In genomic region chr6:142326539-142326938, GRCh38 we compare ENCODE assay signal across 19 cellular contexts. TPM values are rescaled to one million over a fixed set of nuclear protein-coding genes. Genes with fewer than 3 reads are reported as not detected.
DNase-seq lines count a peak whose midpoint lies in the region; ATAC-seq, FAIRE-seq and TF ChIP-seq lines count a peak whose summit lies in the region.
"Had no signal": no experiment of that assay in that cellular context is flagged by ENCODE, and none has a peak within 500 bp of the region (broad histone marks: within the 10 kb centered on the region; RNA-seq: fewer than 3 reads in every experiment).

No MANE protein-coding gene starts in this region.

- TF ChIP-seq POLR2A in HepG2 (IDR thresholded peaks at IDR 0.05; ENCODE audit: insufficient read depth in 1 of 2, low read depth in 2 of 2, low read length in 2 of 2) (no peak), right lobe of liver (IDR thresholded peaks at IDR 0.05) (no peak)

- H3K27ac ChIP-seq in HepG2 (ENCODE audit: extremely low read length, insufficient read depth, low read length) = no peak overlapping the region
- no peak overlapping the region for H3K27ac ChIP-seq in right lobe of liver
- H3K27ac ChIP-seq: 22Rv1 had no signal

- no peak overlapping the region for H2AFZ ChIP-seq in HepG2 (ENCODE audit: low read length)

- peaks cover 94% of the 10 kb centered on the region for H3K79me2 ChIP-seq in HepG2 (ENCODE audit: insufficient read depth, low read length)

- TF ChIP-seq EP300 in HepG2 (IDR thresholded peaks at IDR 0.05; ENCODE audit: low read depth in 2 of 2, low read length in 2 of 2) (no peak), HepG2 (CRISPR knock-in tag; IDR thresholded peaks at IDR 0.05; ENCODE audit: borderline replicate concordance) (no peak)

- intact Hi-C loops in HepG2 (cut with micrococcal nuclease; ENCODE audit: unreplicated experiment) = no loop called here
- intact Hi-C loops in right lobe of liver (cut with DNase I) = no loop called here
- intact Hi-C loops in left ventricle myocardium superior (cut with micrococcal nuclease) = no loop called here

- H3K27me3 ChIP-seq in HepG2 (ENCODE audit: control insufficient read depth in 1 of 2, insufficient read depth in 2 of 2, low read length in 2 of 2) = no peaks in the 10 kb centered on the region
- no peaks in the 10 kb centered on the region for H3K27me3 ChIP-seq in right lobe of liver
- no peaks in the 10 kb centered on the region for H3K27me3 ChIP-seq in kidney epithelial cell (ENCODE audit: control insufficient read depth, insufficient read depth, low read length)

- H3K36me3 ChIP-seq in HepG2 (replicated peaks in 1 of 2; ENCODE audit: control insufficient read depth in 1 of 2, insufficient read depth in 2 of 2, low read length in 2 of 2) (peaks cover 4 to 24% of the 10 kb centered on the region in 2 experiments; a peak in 2 of 5 replicates), right lobe of liver (no peaks in the 10 kb centered on the region), kidney epithelial cell (ENCODE audit: control insufficient read depth, insufficient read depth, low read length) (no peaks in the 10 kb centered on the region)

- H3K4me3 ChIP-seq in HepG2 (replicated peaks in 1 of 3; ENCODE audit: insufficient read depth in 1 of 3, low read depth in 2 of 3, low read length in 3 of 3) = no peak overlapping the region
- no peak overlapping the region for H3K4me3 ChIP-seq in right lobe of liver
- no peak overlapping the region for H3K4me3 ChIP-seq in kidney epithelial cell (ENCODE audit: low read depth, low read length)

- H3K9me3 ChIP-seq in HepG2 (ENCODE audit: low read length) = no peaks in the 10 kb centered on the region
- no peaks in the 10 kb centered on the region for H3K9me3 ChIP-seq in right lobe of liver

- CTCF ChIA-PET in HepG2 (lab: Yijun Ruan, JAX; ENCODE audit: low intra/inter-chr PET ratio, low total read pairs) = no interaction called here

- WGBS in HepG2 (ENCODE audit: low lambda C conversion rate) = 98% methylated on average over 1 of the region's 1 CpG
- WGBS in right lobe of liver (ENCODE audit: insufficient coverage, low coverage, low lambda C conversion rate, missing lambda C conversion rate) = 67% methylated on average over 1 of the region's 1 CpG

- POLR2A ChIA-PET in HepG2 (lab: Yijun Ruan, JAX) = interaction anchor here (1.2 kb wide), 1 partner anchor 41 kb away, joined by 3 read pairs; no protein-coding TSS in a partner anchor

- ATAC-seq in HepG2 = no peak
- no peak for ATAC-seq in right lobe of liver
- no peak for ATAC-seq in left ventricle myocardium superior
- ATAC-seq: Right ventricle myocardium inferior had no signal

- DNase-seq in HepG2 (ENCODE audit: low spot score) = no peak
- no peak for DNase-seq in right lobe of liver
- DNase-seq in amniotic epithelial cell (ENCODE audit: low read depth) = peak; percentile 66
- peak; percentile 47 for DNase-seq in kidney epithelial cell (ENCODE audit: low read depth)
- no peak for DNase-seq in H4 (ENCODE audit: low spot score)
- DNase-seq in left ventricle myocardium superior = no peak
- DNase-seq in midbrain (lab: John Stamatoyannopoulos, UW) = no peak
- no peak for DNase-seq in NCI-H1105 treated with DMSO at 0.1 percent for 48 hours (lab: John Stamatoyannopoulos, UW)
- DNase-seq: DMS 273 treated with DMSO at 0.1 percent for 48 hours; DND-41; GDM1; KBM-7; NCI-H1694 treated with DMSO at 0.1 percent for 48 hours; NCI-H446; NCI-H69; NK-92 treated with Interleukin-12 subunit alpha and Interleukin-12 subunit beta, amount 100 ng/mL, for 24 hours had no signal

- TF ChIP-seq CTCF in HepG2 (CRISPR knock-in tag; IDR thresholded peaks at IDR 0.05) (no peak), right lobe of liver (IDR thresholded peaks at IDR 0.05) (no peak), kidney epithelial cell (IDR thresholded peaks at IDR 0.05; ENCODE audit: insufficient read depth, low read length, poor library complexity, severe bottlenecking) (no peak)

- peaks cover 90% of the 10 kb centered on the region for H3K4me1 ChIP-seq in HepG2 (ENCODE audit: insufficient read depth, low read length)
- peaks cover 0 to 26% (median 4%) of the 10 kb centered on the region in 4 donors for H3K4me1 ChIP-seq in right lobe of liver

- in situ Hi-C loops in HepG2 (cut with HindIII; ENCODE audit: extremely low pct_ligation_motif_present, low pct_unique_long_range_greater_than_20kb) = no loop called here

- no peak overlapping the region for H3K4me2 ChIP-seq in HepG2 (ENCODE audit: low read depth, low read length)

- TF ChIP-seq RAD21 in HepG2 (CRISPR knock-in tag; IDR thresholded peaks at IDR 0.05) = no peak

- no peak for FAIRE-seq in HepG2 (lab: Jason Lieb, UNC)
- FAIRE-seq: RCC 7860 had no signal

- H4K20me1 ChIP-seq in HepG2 (ENCODE audit: insufficient read depth, low read length) = peaks cover 8% of the 10 kb centered on the region; the same call in 1 of the 2 replicates

- no peak overlapping the region for H3K9ac ChIP-seq in HepG2 (ENCODE audit: insufficient read depth, low read depth, low read length)

- no TSS peak for BruUV-seq in HepG2 (replicated peaks; lab: Mats Ljungman, UMichigan)

TF ChIP-seq in HepG2, 621 proteins besides CTCF, POLR2A, EP300 and RAD21:
- no peak for TF ChIP-seq HCFC1 (IDR thresholded peaks at IDR 0.05; ENCODE audit: low read depth, low read length)
- TF ChIP-seq ZNF629 (CRISPR knock-in tag; conservative IDR thresholded peaks at IDR 0.05) = no peak
- TF ChIP-seq RBM22 (optimal IDR thresholded peaks at IDR 0.05; ENCODE audit: low read length) = peak; percentile 88
- TF ChIP-seq CENPBD1 (CRISPR knock-in tag; IDR thresholded peaks at IDR 0.05; ENCODE audit: borderline replicate concordance, low read depth) = no peak

RNA-seq across cellular contexts. Expression of gene ADGRG6, which starts 24.7 kb away (rescaled TPM):
- total RNA-seq in HepG2 (2016; rRNA removed; fragmentation: Illumina TruSeq; extraction: Trizol) (83.6 and 129 TPM in 2 replicates), right lobe of liver (100 to 1,000 TPM in 3 of 6 experiments, 10 to 100 TPM in 3; 49.6 to 114 (median 94.6) TPM), kidney epithelial cell (30.3 and 39.1 TPM in 2 replicates), left ventricle myocardium superior (3.8 TPM)
- total RNA-seq in HepG2 (2016; cell fraction: cytosol; rRNA removed; fragmentation: Illumina TruSeq; extraction: Trizol; ENCODE audit: low read depth) = 12.9 and 13.3 TPM in 2 replicates
- 76.7 and 125 TPM in 2 replicates for total RNA-seq in HepG2 (2016; cell fraction: insoluble cytoplasmic fraction; rRNA removed; fragmentation: Illumina TruSeq; extraction: Trizol)
- 29.0 and 33.2 TPM in 2 replicates for total RNA-seq in HepG2 (2016; cell fraction: membrane; rRNA removed; fragmentation: Illumina TruSeq; extraction: Trizol)
- 271 and 292 TPM in 2 replicates for total RNA-seq in HepG2 (2016; cell fraction: nucleus; rRNA removed; fragmentation: Illumina TruSeq; extraction: Trizol)
- 176 and 249 TPM in 2 replicates for polyA plus RNA-seq in HepG2 (2011; rRNA removed)
- 115 and 131 TPM in 2 replicates for polyA plus RNA-seq in HepG2 (2011; cell fraction: cytosol; rRNA removed)
- 148 and 157 TPM in 2 replicates for polyA plus RNA-seq in HepG2 (2011; cell fraction: nucleus; rRNA removed)
- 116 and 147 TPM in 2 replicates for polyA plus RNA-seq in HepG2 (2012)
- 1.8 TPM in 2 replicates for polyA plus RNA-seq in HepG2 (2016; cell fraction: cytosol; fragmentation: Illumina TruSeq; extraction: Trizol; ENCODE audit: low read depth)
- polyA plus RNA-seq in HepG2 (2016; cell fraction: insoluble cytoplasmic fraction; fragmentation: Illumina TruSeq; extraction: Trizol; ENCODE audit: low read depth) = 38.7 and 42.8 TPM in 2 replicates
- 5.0 and 5.8 TPM in 2 replicates for polyA plus RNA-seq in HepG2 (2016; cell fraction: membrane; fragmentation: Illumina TruSeq; extraction: Trizol; ENCODE audit: low read depth)
- 110 and 113 TPM in 2 replicates for polyA plus RNA-seq in HepG2 (2016; cell fraction: nucleus; fragmentation: Illumina TruSeq; extraction: Trizol; ENCODE audit: insufficient read depth, low read depth)
- 75.0 and 703 TPM in 2 replicates for polyA minus RNA-seq in HepG2 (2011; rRNA and poly(A)+ RNA removed; ENCODE audit: low replicate concordance)
- 216 and 224 TPM in 2 replicates for polyA minus RNA-seq in HepG2 (2011; cell fraction: cytosol; rRNA and poly(A)+ RNA removed)
- polyA minus RNA-seq in HepG2 (2011; cell fraction: nucleus; rRNA and poly(A)+ RNA removed) = 1,103 and 1,189 TPM in 2 replicates
- 0.49 and 0.68 TPM in 2 replicates for total RNA-seq in H4 (2014; rRNA removed; shearing (Covaris generic))

Comparison
In these comparisons a context has a peak if more than half of its experiments do, and no peak if none do; other contexts are left out.
1. DNase-seq: peak in amniotic epithelial cell (single experiment) and kidney epithelial cell (single experiment); none in HepG2 (single experiment), right lobe of liver (0 of 3), H4 (single experiment), left ventricle myocardium superior (single experiment), midbrain (single experiment) and NCI-H1105 treated with DMSO at 0.1 percent for 48 hours (single experiment).